ENCODE assay signal across 25 cellular contexts in the genomic region with DNA sequence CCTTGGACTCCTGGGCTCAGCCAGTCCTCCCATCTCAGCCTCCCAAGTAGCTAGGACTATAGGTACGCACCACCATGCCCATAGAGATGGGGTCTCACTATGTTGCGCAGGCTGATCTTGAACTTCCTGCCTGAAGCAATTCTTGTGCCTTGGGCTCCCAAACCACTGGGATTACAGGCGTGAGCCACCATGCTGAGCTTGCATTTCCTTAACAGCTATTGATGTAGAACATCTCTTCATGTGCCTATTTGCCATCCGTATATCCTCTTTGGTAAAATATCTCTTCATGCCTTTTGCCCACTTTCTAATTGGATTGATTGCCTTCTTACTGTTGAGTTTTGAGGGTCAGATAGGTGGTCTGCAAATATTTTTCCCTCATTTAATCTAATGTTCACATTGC.
"Had no signal": no experiment of that assay in that cellular context is flagged by ENCODE, and none has a peak within 500 bp of the region (broad histone marks: within the 10 kb centered on the region; RNA-seq: fewer than 3 reads in every experiment).

No MANE protein-coding gene starts in this region.

- H3K27me3 ChIP-seq: colonic mucosa, gastrocnemius medialis, left lung had no signal

- FAIRE-seq: endometrium, islet of Langerhans, keratinocyte had no signal

- H3K27ac ChIP-seq: colonic mucosa, epithelial cell of prostate, esophagus squamous epithelium, gastrocnemius medialis, heart right ventricle, left lung, lower lobe of right lung had no signal

- H3K4me3 ChIP-seq: colonic mucosa, esophagus squamous epithelium, gastrocnemius medialis, heart right ventricle, left lung, lower lobe of right lung had no signal

- H3K4me1 ChIP-seq: colonic mucosa, esophagus squamous epithelium had no signal

- H3K9me3 ChIP-seq: colonic mucosa, gastrocnemius medialis had no signal

- H3K27ac Mint-ChIP-seq: dendritic cell treated with granulocyte-macrophage colony-stimulating factor and Interleukin-4, amounts not matched to agents 40 ng/mL and 50 ng/mL, for 4 days; effector memory CD8-positive, alpha-beta T cell; endodermal cell had no signal

- H3K4me3 Mint-ChIP-seq: dendritic cell treated with granulocyte-macrophage colony-stimulating factor and Interleukin-4, amounts not matched to agents 40 ng/mL and 50 ng/mL, for 4 days; effector memory CD8-positive, alpha-beta T cell; endodermal cell had no signal

- H3K36me3 ChIP-seq: colonic mucosa, esophagus squamous epithelium, gastrocnemius medialis, heart right ventricle, left lung, lower lobe of right lung had no signal

- DNase-seq: colonic mucosa; cortex of kidney; effector CD8-positive, alpha-beta T cell; effector memory CD8-positive, alpha-beta T cell; endodermal cell; erythroblast; esophagus squamous epithelium; foreskin fibroblast; foreskin melanocyte; gastrocnemius medialis; glutamatergic neuron; heart right ventricle; hippocampal formation; left cardiac atrium; left lung; left ventricle myocardium superior; lower lobe of right lung; mesenchymal stem cell; midbrain had no signal

- ATAC-seq: effector memory CD8-positive, alpha-beta T cell; esophagus mucosa; gastrocnemius medialis; heart right ventricle; left cardiac atrium; left lung; left ventricle myocardium superior; lower lobe of right lung had no signal

- H3K9me3 Mint-ChIP-seq: dendritic cell treated with granulocyte-macrophage colony-stimulating factor and Interleukin-4, amounts not matched to agents 40 ng/mL and 50 ng/mL, for 4 days; effector memory CD8-positive, alpha-beta T cell; endodermal cell had no signal
